ENCODE assay signal across 13 cellular contexts in genomic region chr10:87870154-87870553, GRCh38. TPM values are rescaled to one million over a fixed set of nuclear protein-coding genes. Genes with fewer than 3 reads are reported as not detected.
DNase-seq lines count a peak whose midpoint lies in the region; FAIRE-seq and TF ChIP-seq lines count a peak whose summit lies in the region.
"Had no signal": no experiment of that assay in that cellular context is flagged by ENCODE, and none has a peak within 500 bp of the region (broad histone marks: within the 10 kb centered on the region; RNA-seq: fewer than 3 reads in every experiment).

No MANE protein-coding gene starts in this region.

- H3K9me3 ChIP-seq in right atrium auricular region (no peaks in the 10 kb centered on the region), SU-DHL-6 (ENCODE audit: insufficient read depth, low read length) (no peaks in the 10 kb centered on the region), vagina (no peaks in the 10 kb centered on the region), SJCRH30 (replicated peaks) (no peaks in the 10 kb centered on the region)
- H3K9me3 ChIP-seq: left lung had no signal

- H3K36me3 ChIP-seq in right atrium auricular region = no peaks in the 10 kb centered on the region
- H3K36me3 ChIP-seq in SU-DHL-6 (ENCODE audit: low read length) = peaks cover 72% of the 10 kb centered on the region
- no peaks in the 10 kb centered on the region for H3K36me3 ChIP-seq in vagina
- no peaks in the 10 kb centered on the region for H3K36me3 ChIP-seq in SJCRH30
- H3K36me3 ChIP-seq: left lung, neural progenitor cell had no signal

- no peaks in the 10 kb centered on the region for H3K27me3 ChIP-seq in right atrium auricular region
- H3K27me3 ChIP-seq in SU-DHL-6 (ENCODE audit: low read length) = no peaks in the 10 kb centered on the region
- H3K27me3 ChIP-seq in vagina = no peaks in the 10 kb centered on the region
- H3K27me3 ChIP-seq in SJCRH30 = no peaks in the 10 kb centered on the region
- H3K27me3 ChIP-seq: left lung, neural progenitor cell had no signal

- H3K4me3 ChIP-seq in right atrium auricular region (no peak overlapping the region), SU-DHL-6 (ENCODE audit: insufficient read depth, low read length, poor library complexity, severe bottlenecking) (peak overlapping the region; percentile 89), vagina (peak overlapping the region; percentile 17 to 81), SJCRH30 (no peak overlapping the region)
- H3K4me3 ChIP-seq: neural progenitor cell had no signal

- TF ChIP-seq CTCF in right atrium auricular region (IDR thresholded peaks at IDR 0.05) (no peak), SU-DHL-6 (IDR thresholded peaks at IDR 0.05; ENCODE audit: insufficient read depth, low read length, poor library complexity, severe bottlenecking) (no peak), vagina (IDR thresholded peaks at IDR 0.05) (no peak)

- no peak overlapping the region for H2AFZ ChIP-seq in SU-DHL-6 (ENCODE audit: low read depth, low read length, severe bottlenecking)
- H2AFZ ChIP-seq: neural progenitor cell had no signal

- intact Hi-C loops in cardiac septum (cut with DNase I) (loop anchor here (10.0 kb wide), 1 partner anchor 75 kb away; no protein-coding TSS in a partner anchor), vagina (cut with DNase I) (no loop called here)

- DNase-seq in right atrium auricular region (ENCODE audit: low spot score) (no peak), cardiac septum (ENCODE audit: low spot score) (no peak), vagina (ENCODE audit: extremely low spot score in 2 of 2) (no peak), T1000 (lab: John Stamatoyannopoulos, UW) (no peak), SJCRH30 (no peak), superior temporal gyrus (ENCODE audit: extremely low spot score) (no peak)
- DNase-seq: activated CD4-positive, CD25-positive, alpha-beta regulatory T cell treated with anti-CD3 and anti-CD28 coated beads, Interleukin-2, amount 50 U/mL, for 72 hours; left lung; NCI-H146; T-helper 1 cell had no signal

- H3K9ac ChIP-seq in SU-DHL-6 (ENCODE audit: low read length) = peak overlapping the region; percentile 29; the same call in 1 of the 2 replicates
- H3K9ac ChIP-seq: neural progenitor cell had no signal

- H4K20me1 ChIP-seq in SU-DHL-6 (ENCODE audit: low read depth, low read length) = peaks cover 74% of the 10 kb centered on the region

- H3K79me2 ChIP-seq in SU-DHL-6 (ENCODE audit: insufficient read depth, low read length) = peaks cover 100% of the 10 kb centered on the region

- H3K4me2 ChIP-seq in SU-DHL-6 (ENCODE audit: low read depth, low read length, poor library complexity, severe bottlenecking) = peak overlapping the region; percentile 95
- H3K4me2 ChIP-seq: neural progenitor cell had no signal

- no peaks in the 10 kb centered on the region for H3K9me2 ChIP-seq in SU-DHL-6 (replicated peaks; ENCODE audit: insufficient read depth, low read length)

- H3F3A ChIP-seq in SU-DHL-6 (ENCODE audit: insufficient read depth) = peaks cover 37% of the 10 kb centered on the region

- H3K27ac ChIP-seq in right atrium auricular region = peak overlapping the region; percentile 52 to 97
- 0 out of 2 replicates have a peak overlapping the region, but pooled peaks have one; percentile 2 for H3K27ac ChIP-seq in SU-DHL-6 (ENCODE audit: low read depth, low read length)
- H3K27ac ChIP-seq in vagina = peak overlapping the region; percentile 99
- H3K27ac ChIP-seq in SJCRH30 = no peak overlapping the region
- H3K27ac ChIP-seq: neural progenitor cell had no signal

- no peak for TF ChIP-seq POLR2A in vagina (IDR thresholded peaks at IDR 0.05)

- peaks cover 1 to 52% of the 10 kb centered on the region in 2 donors for H3K4me1 ChIP-seq in right atrium auricular region
- peaks cover 73% of the 10 kb centered on the region for H3K4me1 ChIP-seq in vagina
- no peaks in the 10 kb centered on the region for H3K4me1 ChIP-seq in SJCRH30

- FAIRE-seq in islet of Langerhans (lab: Jason Lieb, UNC) = peak; percentile 51

RNA-seq across cellular contexts. Expression of gene PTEN, which starts 6.7 kb away (rescaled TPM):
- total RNA-seq in right atrium auricular region (10 to 100 TPM; 46.5 to 55.9 TPM), cardiac septum (59.5 TPM), vagina (121 TPM)
- 20.5 and 21.2 TPM in 2 replicates for total RNA-seq in SJCRH30 (2014; rRNA removed; shearing (Covaris generic))

RNA-seq across cellular contexts. Expression of gene KLLN, which starts 6.8 kb away (rescaled TPM):
- total RNA-seq in right atrium auricular region (under 1 TPM; 0.28 to 0.56 TPM), cardiac septum (0.24 TPM), vagina (0.25 TPM)
- total RNA-seq in SJCRH30 (2014; rRNA removed; shearing (Covaris generic)) = 0.02 and 0.18 TPM in 2 replicates

RNA-seq across cellular contexts. Expression of gene ATAD1, which starts 52.1 kb away (rescaled TPM):
- 10 to 100 TPM; 59.5 to 80.3 TPM for total RNA-seq in right atrium auricular region
- total RNA-seq in cardiac septum = 92.0 TPM
- 44.7 TPM for total RNA-seq in vagina
- total RNA-seq in SJCRH30 (2014; rRNA removed; shearing (Covaris generic)) = 26.3 and 28.2 TPM in 2 replicates

Comparison
In these comparisons a context has a peak if more than half of its experiments do, and no peak if none do; other contexts are left out.
1. H3K4me3 ChIP-seq: peak in SU-DHL-6 (single experiment) and vagina (2 of 2); none in right atrium auricular region (0 of 2) and SJCRH30 (single experiment).